11 cellular contexts compared by ENCODE assay signal in genomic region chr12:109832534-109833306, GRCh38. TPM values are rescaled to one million over a fixed set of nuclear protein-coding genes. Genes with fewer than 3 reads are reported as not detected.
DNase-seq lines count a peak whose midpoint lies in the region; ATAC-seq and TF ChIP-seq lines count a peak whose summit lies in the region.
"Had no signal": no experiment of that assay in that cellular context is flagged by ENCODE, and none has a peak within 500 bp of the region (broad histone marks: within the 10 kb centered on the region; RNA-seq: fewer than 3 reads in every experiment).

No MANE protein-coding gene starts in this region.

- H3K9me3 Mint-ChIP-seq in Calu3 (ENCODE audit: low read depth, unreplicated experiment): no peaks in the 10 kb centered on the region
- H3K9me3 Mint-ChIP-seq: CD4-positive, alpha-beta T cell had no signal

- H3K27ac Mint-ChIP-seq in Calu3 (ENCODE audit: unreplicated experiment): no peak overlapping the region
- H3K27ac Mint-ChIP-seq: CD4-positive, alpha-beta T cell had no signal

- ATAC-seq in psoas muscle: no peak

- peaks cover 0 to 29% (median 9%) of the 10 kb centered on the region in 3 donors for H3K27me3 ChIP-seq in psoas muscle (ENCODE audit: insufficient read depth in 3 of 3, low read length in 2 of 3)

- no peaks in the 10 kb centered on the region for H3K36me3 ChIP-seq in psoas muscle (ENCODE audit: insufficient read depth in 1 of 2, low read depth in 1 of 2)

- peaks cover 19% of the 10 kb centered on the region for H3K36me3 Mint-ChIP-seq in Calu3 (ENCODE audit: insufficient read depth, unreplicated experiment)

- H3K4me1 ChIP-seq in psoas muscle: no peaks in the 10 kb centered on the region

- 17 to 20% (median 19%) methylated on average over 20 to 31 of the region's 31 CpGs for WGBS in psoas muscle, 3 donors

- H3K4me3 Mint-ChIP-seq in Calu3 (ENCODE audit: low read depth, unreplicated experiment): peak overlapping the region; percentile 73
- H3K4me3 Mint-ChIP-seq: CD4-positive, alpha-beta T cell had no signal

- H3K27me3 Mint-ChIP-seq in Calu3 (ENCODE audit: unreplicated experiment): no peaks in the 10 kb centered on the region

- H3K27ac ChIP-seq in psoas muscle: no peak overlapping the region

- CTCF ChIA-PET in Calu3 (lab: Charles Lee): interaction anchor here (1.1 to 2.4 kb wide), 2 partner anchors 8 to 12 kb away, joined by 3 to 9 read pairs; no protein-coding TSS in a partner anchor

- TF ChIP-seq CTCF in Calu3 (IDR thresholded peaks at IDR 0.05; ENCODE audit: unreplicated experiment): no peak
- TF ChIP-seq CTCF in astrocyte of the cerebellum (IDR thresholded peaks at IDR 0.05; ENCODE audit: low read depth, low read length, missing control alignments): no peak
- no peak for TF ChIP-seq CTCF in psoas muscle (IDR thresholded peaks at IDR 0.05)

- H3K9me3 ChIP-seq in psoas muscle: no peaks in the 10 kb centered on the region

- BruUV-seq in Calu3 (replicated peaks; lab: Mats Ljungman, UMichigan): no TSS peak

- H3K4me3 ChIP-seq in astrocyte of the cerebellum (ENCODE audit: low read depth, low read length) (peak overlapping the region; percentile 55), iPS-11a (ENCODE audit: low read depth, low read length) (peak overlapping the region; percentile 39), psoas muscle (peak overlapping the region; percentile 55)

- in situ Hi-C loops in astrocyte of the cerebellum (cut with HindIII; ENCODE audit: low sequenced_read_pairs): no loop called here

- no peak for DNase-seq in Calu3
- DNase-seq in astrocyte of the cerebellum (ENCODE audit: low read depth): no peak
- no peak for DNase-seq in psoas muscle
- no peak for DNase-seq in NCI-H128 (lab: John Stamatoyannopoulos, UW; ENCODE audit: unreplicated experiment)
- DNase-seq in NOMO-1 treated with DMSO at 0.1 percent for 48 hours (lab: John Stamatoyannopoulos, UW; ENCODE audit: unreplicated experiment): no peak
- DNase-seq in H4 (ENCODE audit: low spot score): no peak
- DNase-seq in NCI-H146 (lab: John Stamatoyannopoulos, UW): no peak
- DNase-seq: activated effector memory CD4-positive, alpha-beta T cell treated with anti-CD3 and anti-CD28 coated beads, Interleukin-2, amount 50 U/mL, for 16 hours; CD4-positive, alpha-beta T cell; NCI-H1436 treated with DMSO at 0.1 percent for 48 hours had no signal

- intact Hi-C loops in Calu3 (cut with micrococcal nuclease; ENCODE audit: unreplicated experiment): no loop called here
- intact Hi-C loops in psoas muscle (cut with DNase I): no loop called here

- peaks cover 52% of the 10 kb centered on the region for H3K4me1 Mint-ChIP-seq in Calu3 (ENCODE audit: low read depth, unreplicated experiment)

RNA-seq across cellular contexts. Expression of gene TRPV4, which starts 0.5 kb away (rescaled TPM):
- total RNA-seq in Calu3 (2022) (13.0 and 25.3 TPM in 2 replicates), psoas muscle (under 1 TPM in 3 of 4 donors, not detected in 1; 0.07 to 0.11 (median 0.10) TPM)
- polyA plus RNA-seq in psoas muscle: under 1 TPM; 0.03 to 0.07 (median 0.05) TPM
- 0.02 TPM in 1 of 2 replicates, not detected in the other for total RNA-seq in H4 (2014; rRNA removed; shearing (Covaris generic))
- total RNA-seq: CD4-positive, alpha-beta T cell had no signal

RNA-seq across cellular contexts. Expression of gene GLTP, which starts 47.6 kb away (rescaled TPM):
- total RNA-seq in Calu3 (2022) (25.7 and 27.7 TPM in 2 replicates), psoas muscle (10 to 100 TPM; 15.3 to 23.3 (median 16.9) TPM)
- 10 to 100 TPM; 12.1 to 18.7 (median 18.2) TPM for polyA plus RNA-seq in psoas muscle
- 23.6 and 30.4 TPM in 2 replicates for total RNA-seq in H4 (2014; rRNA removed; shearing (Covaris generic))

Comparison
In these comparisons a context has a peak if more than half of its experiments do, and no peak if none do; other contexts are left out.
1. RNA of gene TRPV4, which starts 0.5 kb away (total RNA-seq): 13.0 to 25.3 TPM in Calu3; 0.07 to 0.11 TPM in psoas muscle and 0.02 TPM in H4; every median in the first group is over 10 times any median in the second.
2. Peak in every context shown above with its lines, with median percentiles within 50 percentile points of each other: H3K4me3 ChIP-seq.